Comparison of ENCODE assay signal across 8 cellular contexts in the genomic region with DNA sequence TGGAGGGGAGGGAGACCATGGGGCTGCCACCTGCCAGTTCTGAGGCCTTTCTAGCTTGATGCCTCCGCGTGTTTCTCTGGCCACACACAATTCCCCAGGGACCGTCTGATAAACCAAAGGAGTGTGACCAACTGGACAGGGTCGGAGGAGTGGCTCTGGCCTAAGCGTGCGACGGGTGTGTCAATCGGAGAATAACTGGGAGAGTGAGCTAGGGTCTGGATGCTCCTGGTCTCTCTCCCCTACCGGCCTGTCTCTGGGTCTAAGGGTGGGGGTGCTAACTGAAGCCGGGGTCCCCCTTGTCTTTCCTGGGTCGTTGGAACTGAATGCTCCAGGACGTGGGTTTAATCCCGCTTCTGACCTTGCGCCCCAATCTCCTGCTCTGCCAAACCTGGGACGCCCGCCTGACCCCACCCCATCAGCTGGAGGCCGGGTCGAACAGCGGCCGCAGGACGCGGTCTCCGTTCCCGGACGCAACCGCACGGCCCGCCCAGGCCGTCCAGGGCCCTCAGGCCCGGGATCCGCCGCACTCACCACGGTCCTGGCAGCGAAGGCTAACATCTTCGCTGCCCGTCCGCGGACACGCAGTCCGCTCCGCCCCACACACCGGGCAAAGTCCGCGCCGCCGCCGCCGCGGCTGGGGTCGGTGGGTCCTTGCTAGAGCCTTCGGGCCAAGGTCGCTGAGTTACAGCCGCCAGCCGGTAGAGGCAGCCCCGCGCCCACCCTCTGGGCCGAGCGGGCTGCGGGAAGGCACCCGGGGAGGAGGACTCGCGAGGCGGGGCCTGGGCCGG. TPM values are rescaled to one million over a fixed set of nuclear protein-coding genes. Genes with fewer than 3 reads are reported as not detected.
DNase-seq lines count a peak whose midpoint lies in the region; ATAC-seq, FAIRE-seq and TF ChIP-seq lines count a peak whose summit lies in the region.

No MANE protein-coding gene starts in this region.

- H3K4me3 ChIP-seq in AG10803 (ENCODE audit: low read length) (peak overlapping the region; percentile 77), bronchial epithelial cell (ENCODE audit: low read depth, low read length) (peak overlapping the region; percentile 95), subcutaneous abdominal adipose tissue (ENCODE audit: low read depth in 1 of 5, low read length in 5 of 5) (peak overlapping the region; percentile 72 to 88 (median 81))

- H3K27ac ChIP-seq in layer of hippocampus (ENCODE audit: low read depth, low read length), result peak overlapping the region; percentile 78
- peak overlapping the region; percentile 62 for H3K27ac ChIP-seq in subcutaneous abdominal adipose tissue (ENCODE audit: low read depth, low read length)

- TF ChIP-seq CTCF in AG10803 (conservative IDR thresholded peaks at IDR 0.05; ENCODE audit: low read length) (no peak), bronchial epithelial cell (IDR thresholded peaks at IDR 0.05; ENCODE audit: insufficient read depth, low read length, severe bottlenecking) (no peak)

- FAIRE-seq in bronchial epithelial cell (lab: Jason Lieb, UNC), result no peak

- ATAC-seq in GM19397 (IDR thresholded peaks at IDR 0.05; ENCODE audit: unreplicated experiment), result peak; percentile 35
- ATAC-seq in esophagus mucosa, result no peak

- H3K36me3 ChIP-seq in bronchial epithelial cell (ENCODE audit: control insufficient read depth, insufficient read depth, low read length) (peaks cover 2% of the 10 kb centered on the region), subcutaneous abdominal adipose tissue (ENCODE audit: control insufficient read depth in 5 of 5, insufficient read depth in 5 of 5, low read length in 5 of 5) (peaks cover 0 to 28% (median 21%) of the 10 kb centered on the region in 5 donors)

- DNase-seq in AG10803 (ENCODE audit: low read depth), result peak; percentile 48
- DNase-seq in LHCN-M2 (ENCODE audit: low read depth), result peak; percentile 70
- DNase-seq in bronchial epithelial cell (ENCODE audit: low read depth), result no peak
- no peak for DNase-seq in NCI-H774 (lab: John Stamatoyannopoulos, UW)

- H3K9ac ChIP-seq in subcutaneous abdominal adipose tissue (ENCODE audit: low read length in 5 of 5), result peak overlapping the region; percentile 63 to 92 (median 81)

- H3K4me1 ChIP-seq in subcutaneous abdominal adipose tissue (ENCODE audit: control insufficient read depth in 5 of 5, insufficient read depth in 5 of 5, low read length in 5 of 5), result peaks cover 3 to 39% (median 30%) of the 10 kb centered on the region in 5 donors

- no peaks in the 10 kb centered on the region for H3K27me3 ChIP-seq in bronchial epithelial cell (ENCODE audit: control insufficient read depth, insufficient read depth, low read length)
- H3K27me3 ChIP-seq in layer of hippocampus (ENCODE audit: control insufficient read depth, insufficient read depth, low read length), result no peaks in the 10 kb centered on the region
- H3K27me3 ChIP-seq in subcutaneous abdominal adipose tissue (ENCODE audit: control insufficient read depth in 5 of 5, insufficient read depth in 4 of 5, low read length in 5 of 5), result no peaks in the 10 kb centered on the region

- H3K9me3 ChIP-seq in subcutaneous abdominal adipose tissue (ENCODE audit: control insufficient read depth in 5 of 5, low read length in 5 of 5), result no peaks in the 10 kb centered on the region

RNA-seq across cellular contexts. Expression of a gene that starts 0.4 kb away (rescaled TPM):
- total RNA-seq in LHCN-M2 (2014; rRNA removed), result 41.9 and 47.9 TPM in 2 replicates
- 43.1 TPM for polyA plus RNA-seq in LHCN-M2 (2012)
- total RNA-seq in bronchial epithelial cell, result 13.7 and 40.2 TPM in 2 replicates
- total RNA-seq in esophagus mucosa, result 33.4 TPM

RNA-seq across cellular contexts. Expression of a gene that starts 1.1 kb away (rescaled TPM):
- total RNA-seq in LHCN-M2 (2014; rRNA removed) (113 and 122 TPM in 2 replicates), bronchial epithelial cell (39.5 and 76.0 TPM in 2 replicates), esophagus mucosa (121 TPM)
- 113 TPM for polyA plus RNA-seq in LHCN-M2 (2012)

RNA-seq across cellular contexts. Expression of a gene that starts 29.2 kb away (rescaled TPM):
- total RNA-seq in LHCN-M2 (2014; rRNA removed) (11.1 and 12.8 TPM in 2 replicates), bronchial epithelial cell (10.0 and 10.8 TPM in 2 replicates), esophagus mucosa (14.7 TPM)
- 11.3 TPM for polyA plus RNA-seq in LHCN-M2 (2012)

Comparison
In these comparisons a context has a peak if more than half of its experiments do, and no peak if none do; other contexts are left out.
1. DNase-seq: peak in AG10803 (single experiment) and LHCN-M2 (single experiment); none in bronchial epithelial cell (single experiment) and NCI-H774 (single experiment).
2. Peak in every context shown above with its lines, with median percentiles within 50 percentile points of each other: H3K4me3 ChIP-seq.